Comparison of ENCODE assay signal across 8 cellular contexts in the genomic region with DNA sequence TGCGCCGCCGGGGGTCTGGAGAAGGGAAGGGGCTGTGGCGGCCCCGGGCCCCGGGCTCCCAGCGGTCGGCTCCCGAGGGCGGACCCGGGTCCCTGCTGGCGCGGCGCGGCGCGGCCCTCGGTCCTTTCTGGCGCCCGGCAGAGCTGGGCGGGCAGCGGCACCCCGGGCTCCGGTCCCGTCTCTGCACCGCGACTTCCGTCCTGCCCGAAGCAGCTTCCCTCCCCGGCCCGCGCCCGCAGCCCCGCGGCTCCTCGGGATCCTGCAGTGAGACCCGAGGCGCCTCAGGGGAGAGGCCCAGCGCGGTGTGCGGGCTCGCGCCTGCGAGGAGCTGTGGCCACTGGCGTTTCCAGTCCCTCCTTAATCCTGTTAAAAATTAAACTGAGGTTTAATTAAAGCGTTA. TPM values are rescaled to one million over a fixed set of nuclear protein-coding genes. Genes with fewer than 3 reads are reported as not detected.
DNase-seq lines count a peak whose midpoint lies in the region; ATAC-seq, FAIRE-seq and TF ChIP-seq lines count a peak whose summit lies in the region.
"Not testable (repeated sequence)": the region's sequence is repeated elsewhere in the genome, so short reads cannot be mapped to it uniquely, and the experiment has no call there.

No MANE protein-coding gene starts in this region.

- intact Hi-C loops in HepG2 (cut with micrococcal nuclease; ENCODE audit: unreplicated experiment): not testable (repeated sequence)

- no CpG with 5 or more reads among the region's 46 CpGs for WGBS in HepG2 (ENCODE audit: low lambda C conversion rate)
- no CpG with 5 or more reads among the region's 46 CpGs for WGBS in upper lobe of left lung, 2 donors

- in situ Hi-C loops in HepG2 (cut with HindIII; ENCODE audit: extremely low pct_ligation_motif_present, low pct_unique_long_range_greater_than_20kb): not testable (repeated sequence)

- H3K4me2 ChIP-seq in HepG2 (ENCODE audit: low read depth, low read length): not testable (repeated sequence)

- DNase-seq in HepG2 (ENCODE audit: low spot score); upper lobe of left lung: not testable (repeated sequence)

- not testable (repeated sequence) for H2AFZ ChIP-seq in HepG2 (ENCODE audit: low read length)

- H3K4me3 Mint-ChIP-seq in activated T-helper 17 cell treated with anti-CD3 and anti-CD28 coated beads, Interleukin-2, amount 50 U/mL, for 72 hours: not testable (repeated sequence)

- POLR2A ChIA-PET in HepG2 (lab: Yijun Ruan, JAX): not testable (repeated sequence)

- H3K4me3 ChIP-seq in HepG2 (replicated peaks in 1 of 3; ENCODE audit: insufficient read depth in 1 of 3, low read depth in 2 of 3, low read length in 3 of 3); upper lobe of left lung: not testable (repeated sequence)

- not testable (repeated sequence) for TF ChIP-seq RAD21 in HepG2 (CRISPR knock-in tag; IDR thresholded peaks at IDR 0.05)

- not testable (repeated sequence) for H3K4me1 Mint-ChIP-seq in activated T-helper 17 cell treated with anti-CD3 and anti-CD28 coated beads, Interleukin-2, amount 50 U/mL, for 72 hours

- not testable (repeated sequence) for H3K27ac ChIP-seq in HepG2 (ENCODE audit: extremely low read length, insufficient read depth, low read length); upper lobe of left lung

- H3K27me3 ChIP-seq in HepG2 (ENCODE audit: control insufficient read depth in 1 of 2, insufficient read depth in 2 of 2, low read length in 2 of 2); upper lobe of left lung: not testable (repeated sequence)

- H3K27me3 Mint-ChIP-seq in activated T-helper 17 cell treated with anti-CD3 and anti-CD28 coated beads, Interleukin-2, amount 50 U/mL, for 72 hours: not testable (repeated sequence)

- peaks cover 18% of the 10 kb centered on the region for H3K36me3 Mint-ChIP-seq in activated T-helper 17 cell treated with anti-CD3 and anti-CD28 coated beads, Interleukin-2, amount 50 U/mL, for 72 hours (ENCODE audit: low read depth)

- not testable (repeated sequence) for H4K20me1 ChIP-seq in HepG2 (ENCODE audit: insufficient read depth, low read length)

- not testable (repeated sequence) for TF ChIP-seq POLR2A in HepG2 (IDR thresholded peaks at IDR 0.05; ENCODE audit: insufficient read depth in 1 of 2, low read depth in 2 of 2, low read length in 2 of 2); upper lobe of left lung (IDR thresholded peaks at IDR 0.05)

- not testable (repeated sequence) for FAIRE-seq in HepG2 (lab: Jason Lieb, UNC)

- peak; percentile 27 for ATAC-seq in GM18861 (IDR thresholded peaks at IDR 0.05; ENCODE audit: unreplicated experiment)
- ATAC-seq in GM19467 (IDR thresholded peaks at IDR 0.05; ENCODE audit: unreplicated experiment): peak; percentile 51
- peak; percentile 59 for ATAC-seq in HG02588 (IDR thresholded peaks at IDR 0.05; ENCODE audit: unreplicated experiment)
- ATAC-seq in HG03064 (IDR thresholded peaks at IDR 0.05; ENCODE audit: low read depth, unreplicated experiment): peak; percentile 58
- ATAC-seq in HG03558 (IDR thresholded peaks at IDR 0.05; ENCODE audit: extremely low read depth, unreplicated experiment): peak; percentile 17
- ATAC-seq in activated T-helper 17 cell treated with anti-CD3 and anti-CD28 coated beads, Interleukin-2, amount 50 U/mL, for 72 hours (replicated peaks): peak; percentile 71
- ATAC-seq in HepG2: peak; percentile 90
- peak; percentile 78 to 88 for ATAC-seq in upper lobe of left lung (ENCODE audit: low FRiP score in 2 of 2)

- CTCF ChIA-PET in HepG2 (lab: Yijun Ruan, JAX; ENCODE audit: low intra/inter-chr PET ratio, low total read pairs): not testable (repeated sequence)

- H3K4me1 ChIP-seq in HepG2 (ENCODE audit: insufficient read depth, low read length); upper lobe of left lung: not testable (repeated sequence)

- H3K9me3 ChIP-seq in HepG2 (ENCODE audit: low read length): not testable (repeated sequence)
- H3K9me3 ChIP-seq in upper lobe of left lung: peaks cover 4 to 14% (median 8%) of the 10 kb centered on the region in 4 donors

- H3K27ac Mint-ChIP-seq in activated T-helper 17 cell treated with anti-CD3 and anti-CD28 coated beads, Interleukin-2, amount 50 U/mL, for 72 hours: not testable (repeated sequence)

- H3K9ac ChIP-seq in HepG2 (ENCODE audit: insufficient read depth, low read depth, low read length): not testable (repeated sequence)

- not testable (repeated sequence) for TF ChIP-seq EP300 in HepG2 (IDR thresholded peaks at IDR 0.05; ENCODE audit: low read depth in 2 of 2, low read length in 2 of 2); HepG2 (CRISPR knock-in tag; IDR thresholded peaks at IDR 0.05; ENCODE audit: borderline replicate concordance); upper lobe of left lung (IDR thresholded peaks at IDR 0.05)

- not testable (repeated sequence) for H3K79me2 ChIP-seq in HepG2 (ENCODE audit: insufficient read depth, low read length)

- not testable (repeated sequence) for H3K36me3 ChIP-seq in HepG2 (replicated peaks in 1 of 2; ENCODE audit: control insufficient read depth in 1 of 2, insufficient read depth in 2 of 2, low read length in 2 of 2)
- peaks cover 0 to 11% (median under 1%) of the 10 kb centered on the region in 4 donors for H3K36me3 ChIP-seq in upper lobe of left lung

- not testable (repeated sequence) for H3K9me3 Mint-ChIP-seq in activated T-helper 17 cell treated with anti-CD3 and anti-CD28 coated beads, Interleukin-2, amount 50 U/mL, for 72 hours

- not testable (repeated sequence) for TF ChIP-seq CTCF in HepG2 (CRISPR knock-in tag; IDR thresholded peaks at IDR 0.05); upper lobe of left lung (IDR thresholded peaks at IDR 0.05)

- not testable (repeated sequence) for BruUV-seq in HepG2 (replicated peaks; lab: Mats Ljungman, UMichigan)

RNA-seq across cellular contexts. Expression of a gene that starts 22.4 kb away (rescaled TPM):
- 1 to 10 TPM; 5.7 to 7.1 TPM for total RNA-seq in activated T-helper 17 cell treated with anti-CD3 and anti-CD28 coated beads, Interleukin-2, amount 50 U/mL, for 72 hours
- 13.6 and 14.6 TPM in 2 replicates for total RNA-seq in HepG2 (2016; rRNA removed; fragmentation: Illumina TruSeq; extraction: Trizol)
- 2.4 and 3.5 TPM in 2 replicates for total RNA-seq in HepG2 (2016; cell fraction: cytosol; rRNA removed; fragmentation: Illumina TruSeq; extraction: Trizol; ENCODE audit: low read depth)
- 10.6 and 14.2 TPM in 2 replicates for total RNA-seq in HepG2 (2016; cell fraction: insoluble cytoplasmic fraction; rRNA removed; fragmentation: Illumina TruSeq; extraction: Trizol)
- total RNA-seq in HepG2 (2016; cell fraction: membrane; rRNA removed; fragmentation: Illumina TruSeq; extraction: Trizol): 5.9 and 7.8 TPM in 2 replicates
- 9.1 and 11.4 TPM in 2 replicates for total RNA-seq in HepG2 (2016; cell fraction: nucleus; rRNA removed; fragmentation: Illumina TruSeq; extraction: Trizol)
- polyA plus RNA-seq in HepG2 (2011; rRNA removed): 2.8 and 3.1 TPM in 2 replicates
- 1.6 and 2.7 TPM in 2 replicates for polyA plus RNA-seq in HepG2 (2011; cell fraction: cytosol; rRNA removed)
- 1.7 and 1.8 TPM in 2 replicates for polyA plus RNA-seq in HepG2 (2011; cell fraction: nucleus; rRNA removed)
- polyA plus RNA-seq in HepG2 (2012): 3.2 and 4.3 TPM in 2 replicates
- polyA plus RNA-seq in HepG2 (2016; cell fraction: cytosol; fragmentation: Illumina TruSeq; extraction: Trizol; ENCODE audit: low read depth): 0.65 and 0.85 TPM in 2 replicates
- polyA plus RNA-seq in HepG2 (2016; cell fraction: insoluble cytoplasmic fraction; fragmentation: Illumina TruSeq; extraction: Trizol; ENCODE audit: low read depth): 6.7 and 7.5 TPM in 2 replicates
- polyA plus RNA-seq in HepG2 (2016; cell fraction: membrane; fragmentation: Illumina TruSeq; extraction: Trizol; ENCODE audit: low read depth): 0.85 and 1.5 TPM in 2 replicates
- polyA plus RNA-seq in HepG2 (2016; cell fraction: nucleus; fragmentation: Illumina TruSeq; extraction: Trizol; ENCODE audit: insufficient read depth, low read depth): 4.8 and 6.8 TPM in 2 replicates
- polyA minus RNA-seq in HepG2 (2011; rRNA and poly(A)+ RNA removed; ENCODE audit: low replicate concordance): 5.8 and 7.0 TPM in 2 replicates
- polyA minus RNA-seq in HepG2 (2011; cell fraction: cytosol; rRNA and poly(A)+ RNA removed): 3.7 and 4.6 TPM in 2 replicates
- 9.9 and 10.7 TPM in 2 replicates for polyA minus RNA-seq in HepG2 (2011; cell fraction: nucleus; rRNA and poly(A)+ RNA removed)
- 10 to 100 TPM in 1 of 6 donors, 1 to 10 TPM in 5; 2.3 to 11.5 (median 6.9) TPM for total RNA-seq in upper lobe of left lung

RNA-seq across cellular contexts. Expression of a gene that starts 45.2 kb away (rescaled TPM):
- 10 to 100 TPM; 11.6 to 14.4 TPM for total RNA-seq in activated T-helper 17 cell treated with anti-CD3 and anti-CD28 coated beads, Interleukin-2, amount 50 U/mL, for 72 hours
- total RNA-seq in HepG2 (2016; rRNA removed; fragmentation: Illumina TruSeq; extraction: Trizol): 102 and 134 TPM in 2 replicates
- total RNA-seq in HepG2 (2016; cell fraction: cytosol; rRNA removed; fragmentation: Illumina TruSeq; extraction: Trizol; ENCODE audit: low read depth): 749 and 855 TPM in 2 replicates
- 96.3 and 132 TPM in 2 replicates for total RNA-seq in HepG2 (2016; cell fraction: insoluble cytoplasmic fraction; rRNA removed; fragmentation: Illumina TruSeq; extraction: Trizol)
- 583 and 722 TPM in 2 replicates for total RNA-seq in HepG2 (2016; cell fraction: membrane; rRNA removed; fragmentation: Illumina TruSeq; extraction: Trizol)
- 58.8 and 62.6 TPM in 2 replicates for total RNA-seq in HepG2 (2016; cell fraction: nucleus; rRNA removed; fragmentation: Illumina TruSeq; extraction: Trizol)
- polyA plus RNA-seq in HepG2 (2011; rRNA removed): 6.3 and 9.7 TPM in 2 replicates
- 4.1 and 5.0 TPM in 2 replicates for polyA plus RNA-seq in HepG2 (2011; cell fraction: cytosol; rRNA removed)
- 7.2 and 7.3 TPM in 2 replicates for polyA plus RNA-seq in HepG2 (2011; cell fraction: nucleus; rRNA removed)
- 6.6 and 7.3 TPM in 2 replicates for polyA plus RNA-seq in HepG2 (2012)
- 2.1 and 2.6 TPM in 2 replicates for polyA plus RNA-seq in HepG2 (2016; cell fraction: cytosol; fragmentation: Illumina TruSeq; extraction: Trizol; ENCODE audit: low read depth)
- 17.0 and 18.3 TPM in 2 replicates for polyA plus RNA-seq in HepG2 (2016; cell fraction: insoluble cytoplasmic fraction; fragmentation: Illumina TruSeq; extraction: Trizol; ENCODE audit: low read depth)
- polyA plus RNA-seq in HepG2 (2016; cell fraction: membrane; fragmentation: Illumina TruSeq; extraction: Trizol; ENCODE audit: low read depth): 3.8 and 4.0 TPM in 2 replicates
- 24.6 and 31.3 TPM in 2 replicates for polyA plus RNA-seq in HepG2 (2016; cell fraction: nucleus; fragmentation: Illumina TruSeq; extraction: Trizol; ENCODE audit: insufficient read depth, low read depth)
- 41.2 and 57.5 TPM in 2 replicates for polyA minus RNA-seq in HepG2 (2011; rRNA and poly(A)+ RNA removed; ENCODE audit: low replicate concordance)
- 107 and 109 TPM in 2 replicates for polyA minus RNA-seq in HepG2 (2011; cell fraction: cytosol; rRNA and poly(A)+ RNA removed)
- 61.2 and 76.6 TPM in 2 replicates for polyA minus RNA-seq in HepG2 (2011; cell fraction: nucleus; rRNA and poly(A)+ RNA removed)
- total RNA-seq in upper lobe of left lung: 10 to 100 TPM in 5 of 6 donors, 1 to 10 TPM in 1; 8.7 to 34.6 (median 27.6) TPM

RNA-seq across cellular contexts. Expression of a gene that starts 48.0 kb away (rescaled TPM):
- total RNA-seq in activated T-helper 17 cell treated with anti-CD3 and anti-CD28 coated beads, Interleukin-2, amount 50 U/mL, for 72 hours: 1 to 10 TPM; 2.7 to 3.3 TPM
- total RNA-seq in HepG2 (2016; rRNA removed; fragmentation: Illumina TruSeq; extraction: Trizol): 10.9 and 15.2 TPM in 2 replicates
- 3.3 and 4.0 TPM in 2 replicates for total RNA-seq in HepG2 (2016; cell fraction: cytosol; rRNA removed; fragmentation: Illumina TruSeq; extraction: Trizol; ENCODE audit: low read depth)
- total RNA-seq in HepG2 (2016; cell fraction: insoluble cytoplasmic fraction; rRNA removed; fragmentation: Illumina TruSeq; extraction: Trizol): 10.9 and 17.3 TPM in 2 replicates
- total RNA-seq in HepG2 (2016; cell fraction: membrane; rRNA removed; fragmentation: Illumina TruSeq; extraction: Trizol): 6.3 and 7.0 TPM in 2 replicates
- 6.2 and 8.1 TPM in 2 replicates for total RNA-seq in HepG2 (2016; cell fraction: nucleus; rRNA removed; fragmentation: Illumina TruSeq; extraction: Trizol)
- polyA plus RNA-seq in HepG2 (2011; rRNA removed): 3.1 and 4.2 TPM in 2 replicates
- 1.2 and 1.4 TPM in 2 replicates for polyA plus RNA-seq in HepG2 (2011; cell fraction: cytosol; rRNA removed)
- 2.3 and 2.7 TPM in 2 replicates for polyA plus RNA-seq in HepG2 (2011; cell fraction: nucleus; rRNA removed)
- polyA plus RNA-seq in HepG2 (2012): 6.0 and 9.2 TPM in 2 replicates
- polyA plus RNA-seq in HepG2 (2016; cell fraction: cytosol; fragmentation: Illumina TruSeq; extraction: Trizol; ENCODE audit: low read depth): 0.41 and 0.53 TPM in 2 replicates
- 13.4 and 14.2 TPM in 2 replicates for polyA plus RNA-seq in HepG2 (2016; cell fraction: insoluble cytoplasmic fraction; fragmentation: Illumina TruSeq; extraction: Trizol; ENCODE audit: low read depth)
- 2.0 and 2.3 TPM in 2 replicates for polyA plus RNA-seq in HepG2 (2016; cell fraction: membrane; fragmentation: Illumina TruSeq; extraction: Trizol; ENCODE audit: low read depth)
- polyA plus RNA-seq in HepG2 (2016; cell fraction: nucleus; fragmentation: Illumina TruSeq; extraction: Trizol; ENCODE audit: insufficient read depth, low read depth): 5.8 and 7.7 TPM in 2 replicates
- 0.82 and 2.0 TPM in 2 replicates for polyA minus RNA-seq in HepG2 (2011; rRNA and poly(A)+ RNA removed; ENCODE audit: low replicate concordance)
- polyA minus RNA-seq in HepG2 (2011; cell fraction: cytosol; rRNA and poly(A)+ RNA removed): 4.1 and 4.4 TPM in 2 replicates
- polyA minus RNA-seq in HepG2 (2011; cell fraction: nucleus; rRNA and poly(A)+ RNA removed): 14.9 and 16.4 TPM in 2 replicates
- 1 to 10 TPM in 5 of 6 donors, under 1 TPM in 1; 0.67 to 4.7 (median 2.3) TPM for total RNA-seq in upper lobe of left lung

Comparison
In these comparisons a context has a peak if more than half of its experiments do, and no peak if none do; other contexts are left out.
1. ATAC-seq: peak in every context shown above with its lines; median percentile 90 in HepG2; 83 in upper lobe of left lung; 71 in activated T-helper 17 cell treated with anti-CD3 and anti-CD28 coated beads, Interleukin-2, amount 50 U/mL, for 72 hours; 59 in HG02588; 58 in HG03064; 51 in GM19467; 27 in GM18861; 17 in HG03558.